ENCODE assay signal across 19 cellular contexts in the genomic region with DNA sequence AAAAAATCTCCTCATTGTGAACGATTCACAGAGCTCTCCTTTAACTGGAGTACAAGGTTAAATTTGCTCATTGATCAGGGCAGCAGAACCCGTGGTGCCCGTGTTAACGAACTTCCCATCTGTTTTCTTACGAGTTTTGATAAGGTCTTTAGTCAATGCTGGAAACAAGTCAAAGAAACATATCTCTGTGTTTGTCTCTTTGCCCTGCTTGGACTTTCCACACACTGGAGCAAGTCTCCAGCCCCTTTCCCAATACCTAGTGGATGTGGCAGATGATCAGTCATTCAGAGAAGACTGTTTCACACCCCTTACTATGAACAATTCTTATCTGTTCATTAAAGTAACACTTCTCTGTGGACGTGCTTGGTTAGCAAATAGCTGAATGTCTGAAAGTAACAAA.
DNase-seq lines count a peak whose midpoint lies in the region; ATAC-seq, FAIRE-seq and TF ChIP-seq lines count a peak whose summit lies in the region.
"Had no signal": no experiment of that assay in that cellular context is flagged by ENCODE, and none has a peak within 500 bp of the region (broad histone marks: within the 10 kb centered on the region; RNA-seq: fewer than 3 reads in every experiment).

No MANE protein-coding gene starts in this region.

- TF ChIP-seq RAD21 in HepG2 (CRISPR knock-in tag; IDR thresholded peaks at IDR 0.05) = no peak

- peaks cover 3% of the 10 kb centered on the region for H3K9me3 Mint-ChIP-seq in natural killer cell treated with Interleukin-12 subunit alpha and Interleukin-12 subunit beta and Interleukin-15 and Interleukin-18, amount 100 ng/mL, for 72 hours
- H3K9me3 Mint-ChIP-seq in natural killer cell (no peaks in the 10 kb centered on the region), activated B cell treated with CpG ODN at 0.5 μM for 24 hours (peaks cover 2% of the 10 kb centered on the region)

- H3K4me1 ChIP-seq in HepG2 (ENCODE audit: insufficient read depth, low read length) (peaks cover 35% of the 10 kb centered on the region), transverse colon (peaks cover 19 to 57% (median 27%) of the 10 kb centered on the region in 4 donors), esophagus muscularis mucosa (peaks cover 32 to 46% (median 41%) of the 10 kb centered on the region in 4 donors), gastrocnemius medialis (peaks cover 15 to 34% of the 10 kb centered on the region in 2 donors)

- H3K9ac ChIP-seq in HepG2 (ENCODE audit: insufficient read depth, low read depth, low read length) = no peak overlapping the region

- peak overlapping the region; percentile 89 to 92 for H3K27ac Mint-ChIP-seq in natural killer cell treated with Interleukin-12 subunit alpha and Interleukin-12 subunit beta and Interleukin-15 and Interleukin-18, amount 100 ng/mL, for 72 hours
- H3K27ac Mint-ChIP-seq in natural killer cell (peak overlapping the region in 1 of 2 donors; percentile 1), activated B cell treated with CpG ODN at 0.5 μM for 24 hours (peak overlapping the region; percentile 96)

- no peak for FAIRE-seq in HepG2 (lab: Jason Lieb, UNC)

- CTCF ChIA-PET in activated B cell treated with CpG ODN at 0.5 μM for 24 hours (lab: Charles Lee) = interaction anchor here (1.0 to 4.4 kb wide), 6 partner anchors 9 to 123 kb away, joined by 3 to 33 read pairs (median 7); a partner anchor contains a TSS
- CTCF ChIA-PET in HepG2 (lab: Yijun Ruan, JAX; ENCODE audit: low intra/inter-chr PET ratio, low total read pairs) = no interaction called here

- no peaks in the 10 kb centered on the region for H3K27me3 Mint-ChIP-seq in natural killer cell treated with Interleukin-12 subunit alpha and Interleukin-12 subunit beta and Interleukin-15 and Interleukin-18, amount 100 ng/mL, for 72 hours
- H3K27me3 Mint-ChIP-seq in natural killer cell (ENCODE audit: low read depth in 2 of 2) = no peaks in the 10 kb centered on the region
- no peaks in the 10 kb centered on the region for H3K27me3 Mint-ChIP-seq in activated B cell treated with CpG ODN at 0.5 μM for 24 hours

- no peak overlapping the region for H2AFZ ChIP-seq in HepG2 (ENCODE audit: low read length)

- no peaks in the 10 kb centered on the region for H3K79me2 ChIP-seq in HepG2 (ENCODE audit: insufficient read depth, low read length)

- no peak overlapping the region for H3K4me2 ChIP-seq in HepG2 (ENCODE audit: low read depth, low read length)

- peaks cover 0 to 5% of the 10 kb centered on the region in 2 experiments; a peak in 3 of 5 replicates for H3K36me3 ChIP-seq in HepG2 (replicated peaks in 1 of 2; ENCODE audit: control insufficient read depth in 1 of 2, insufficient read depth in 2 of 2, low read length in 2 of 2)
- no peaks in the 10 kb centered on the region for H3K36me3 ChIP-seq in transverse colon
- no peaks in the 10 kb centered on the region for H3K36me3 ChIP-seq in esophagus muscularis mucosa
- no peaks in the 10 kb centered on the region for H3K36me3 ChIP-seq in gastrocnemius medialis
- H3K36me3 ChIP-seq: cardiac muscle cell had no signal

- H3K9me3 ChIP-seq in HepG2 (ENCODE audit: low read length) (no peaks in the 10 kb centered on the region), transverse colon (no peaks in the 10 kb centered on the region), esophagus muscularis mucosa (no peaks in the 10 kb centered on the region), gastrocnemius medialis (no peaks in the 10 kb centered on the region)
- H3K9me3 ChIP-seq: psoas muscle had no signal

- ATAC-seq in natural killer cell treated with Interleukin-12 subunit alpha and Interleukin-12 subunit beta and Interleukin-15 and Interleukin-18, amount 100 ng/mL, for 72 hours = peak; percentile 88 to 92
- ATAC-seq in natural killer cell = no peak
- no peak for ATAC-seq in activated B cell treated with CpG ODN at 0.5 μM for 24 hours (ENCODE audit: low read depth)
- peak; percentile 54 for ATAC-seq in HepG2
- no peak for ATAC-seq in gastrocnemius medialis
- ATAC-seq: psoas muscle had no signal

- H3K4me3 ChIP-seq in HepG2 (replicated peaks in 1 of 3; ENCODE audit: insufficient read depth in 1 of 3, low read depth in 2 of 3, low read length in 3 of 3) (no peak overlapping the region), transverse colon (no peak overlapping the region), esophagus muscularis mucosa (no peak overlapping the region), gastrocnemius medialis (no peak overlapping the region)
- H3K4me3 ChIP-seq: cardiac muscle cell, psoas muscle had no signal

- no peak for TF ChIP-seq POLR2A in HepG2 (IDR thresholded peaks at IDR 0.05; ENCODE audit: insufficient read depth in 1 of 2, low read depth in 2 of 2, low read length in 2 of 2)
- no peak for TF ChIP-seq POLR2A in transverse colon (IDR thresholded peaks at IDR 0.05)
- TF ChIP-seq POLR2A in esophagus muscularis mucosa (IDR thresholded peaks at IDR 0.05; ENCODE audit: low read depth) = no peak
- no peak for TF ChIP-seq POLR2A in gastrocnemius medialis (IDR thresholded peaks at IDR 0.05)

- DNase-seq in natural killer cell treated with Interleukin-12 subunit alpha and Interleukin-12 subunit beta and Interleukin-15 and Interleukin-18, amount 100 ng/mL, for 72 hours (ENCODE audit: low spot score) = peak; percentile 61
- DNase-seq in natural killer cell (no peak), activated B cell treated with CpG ODN at 0.5 μM for 24 hours (no peak), HepG2 (ENCODE audit: low spot score) (no peak), transverse colon (no peak), esophagus muscularis mucosa (ENCODE audit: extremely low spot score) (no peak), gastrocnemius medialis (no peak), AML-193 (lab: John Stamatoyannopoulos, UW) (no peak)
- DNase-seq: activated CD4-positive, alpha-beta T cell treated with anti-CD3 and anti-CD28 coated beads, Interleukin-2, amount 50 U/mL, for 4 hours; activated naive CD4-positive, alpha-beta T cell treated with Interleukin-2 at 50 U/mL for 16 hours; DMS153; effector CD4-positive, alpha-beta T cell; NCI-H1417; NCI-H226; psoas muscle; SHP77 treated with DMSO at 0.1 percent for 48 hours; substantia nigra; T-helper 9 cell had no signal

- no peaks in the 10 kb centered on the region for H4K20me1 ChIP-seq in HepG2 (ENCODE audit: insufficient read depth, low read length)

- intact Hi-C loops in natural killer cell (cut with micrococcal nuclease) = no loop called here
- intact Hi-C loops in activated B cell treated with CpG ODN at 0.5 μM for 24 hours (cut with micrococcal nuclease) = no loop called here
- intact Hi-C loops in HepG2 (cut with micrococcal nuclease; ENCODE audit: unreplicated experiment) = no loop called here
- intact Hi-C loops in transverse colon (cut with DNase I; ENCODE audit: low total_unique reads) = no loop called here
- intact Hi-C loops in esophagus muscularis mucosa (cut with DNase I) = no loop called here
- intact Hi-C loops in gastrocnemius medialis (cut with DNase I; ENCODE audit: low total_unique reads) = no loop called here

- peaks cover 50 to 85% of the 10 kb centered on the region in 2 donors for H3K4me1 Mint-ChIP-seq in natural killer cell treated with Interleukin-12 subunit alpha and Interleukin-12 subunit beta and Interleukin-15 and Interleukin-18, amount 100 ng/mL, for 72 hours (ENCODE audit: low read depth in 2 of 2)
- H3K4me1 Mint-ChIP-seq in natural killer cell (peaks cover 50 to 52% of the 10 kb centered on the region in 2 donors), activated B cell treated with CpG ODN at 0.5 μM for 24 hours (peaks cover 93% of the 10 kb centered on the region)

- TF ChIP-seq CTCF in natural killer cell (IDR thresholded peaks at IDR 0.05) = no peak
- TF ChIP-seq CTCF in activated B cell treated with CpG ODN at 0.5 μM for 24 hours (IDR thresholded peaks at IDR 0.05) = no peak
- TF ChIP-seq CTCF in HepG2 (CRISPR knock-in tag; IDR thresholded peaks at IDR 0.05) = no peak
- no peak for TF ChIP-seq CTCF in transverse colon (IDR thresholded peaks at IDR 0.05)
- no peak for TF ChIP-seq CTCF in esophagus muscularis mucosa (IDR thresholded peaks at IDR 0.05)
- no peak for TF ChIP-seq CTCF in gastrocnemius medialis (IDR thresholded peaks at IDR 0.05 in 4 of 5, conservative IDR thresholded peaks at IDR 0.05 in 1 of 5)

- H3K27me3 ChIP-seq in HepG2 (ENCODE audit: control insufficient read depth in 1 of 2, insufficient read depth in 2 of 2, low read length in 2 of 2) (no peaks in the 10 kb centered on the region), transverse colon (no peaks in the 10 kb centered on the region), esophagus muscularis mucosa (no peaks in the 10 kb centered on the region), gastrocnemius medialis (no peaks in the 10 kb centered on the region)
- H3K27me3 ChIP-seq: cardiac muscle cell had no signal

- POLR2A ChIA-PET in activated B cell treated with CpG ODN at 0.5 μM for 24 hours (lab: Charles Lee) = interaction anchor here (0.8 to 18.5 kb wide), 15 partner anchors 9 to 121 kb away, joined by 3 to 382 read pairs (median 9); a partner anchor contains a TSS
- POLR2A ChIA-PET in HepG2 (lab: Yijun Ruan, JAX) = interaction anchor here (1.3 to 2.1 kb wide), 2 partner anchors 15 to 27 kb away, joined by 3 to 5 read pairs; no protein-coding TSS in a partner anchor

- 65% methylated on average over 6 of the region's 6 CpGs for WGBS in HepG2 (ENCODE audit: low lambda C conversion rate)
- 76 to 93% methylated on average over 6 of the region's 6 CpGs for WGBS in transverse colon (ENCODE audit: low coverage in 1 of 2), 2 donors
- 82% methylated on average over 6 of the region's 6 CpGs for WGBS in esophagus muscularis mucosa

- peak overlapping the region; percentile 62 for H3K4me3 Mint-ChIP-seq in natural killer cell treated with Interleukin-12 subunit alpha and Interleukin-12 subunit beta and Interleukin-15 and Interleukin-18, amount 100 ng/mL, for 72 hours
- H3K4me3 Mint-ChIP-seq in natural killer cell (no peak overlapping the region), activated B cell treated with CpG ODN at 0.5 μM for 24 hours (peak overlapping the region; percentile 55)

- TF ChIP-seq EP300 in HepG2 (IDR thresholded peaks at IDR 0.05; ENCODE audit: low read depth in 2 of 2, low read length in 2 of 2) (no peak), HepG2 (CRISPR knock-in tag; IDR thresholded peaks at IDR 0.05; ENCODE audit: borderline replicate concordance) (no peak), transverse colon (IDR thresholded peaks at IDR 0.05; ENCODE audit: low read depth) (no peak), esophagus muscularis mucosa (IDR thresholded peaks at IDR 0.05) (no peak)

- in situ Hi-C loops in HepG2 (cut with HindIII; ENCODE audit: extremely low pct_ligation_motif_present, low pct_unique_long_range_greater_than_20kb) = no loop called here
- in situ Hi-C loops in transverse colon (cut with MboI; ENCODE audit: low pct_ligation_motif_present in 1 of 4, low pct_unique_long_range_greater_than_20kb in 1 of 4, low sequenced_read_pairs in 3 of 4) = no loop called here
- in situ Hi-C loops in gastrocnemius medialis (cut with MboI; ENCODE audit: low sequenced_read_pairs in 4 of 4) = loop anchor here in 1 of 4 donors (10.0 kb wide), 2 partner anchors 118 to 212 kb away; a partner anchor contains a TSS

- no TSS peak for BruUV-seq in HepG2 (replicated peaks; lab: Mats Ljungman, UMichigan)

- H3K27ac ChIP-seq in HepG2 (ENCODE audit: extremely low read length, insufficient read depth, low read length) (peak overlapping the region; percentile 35), transverse colon (peak overlapping the region in 3 of 4 donors; percentile 15 to 61 (median 17)), esophagus muscularis mucosa (replicated peaks in 1 of 4) (peak overlapping the region in 1 of 4 donors; percentile 13), gastrocnemius medialis (no peak overlapping the region)
- H3K27ac ChIP-seq: cardiac muscle cell, psoas muscle had no signal

- H3K36me3 Mint-ChIP-seq in natural killer cell treated with Interleukin-12 subunit alpha and Interleukin-12 subunit beta and Interleukin-15 and Interleukin-18, amount 100 ng/mL, for 72 hours = peaks cover 26% of the 10 kb centered on the region
- H3K36me3 Mint-ChIP-seq in natural killer cell (no peaks in the 10 kb centered on the region), activated B cell treated with CpG ODN at 0.5 μM for 24 hours (ENCODE audit: low read depth) (peaks cover 40% of the 10 kb centered on the region)

Comparison
In these comparisons a context has a peak if more than half of its experiments do, and no peak if none do; other contexts are left out.
1. ATAC-seq: peak in natural killer cell treated with Interleukin-12 subunit alpha and Interleukin-12 subunit beta and Interleukin-15 and Interleukin-18, amount 100 ng/mL, for 72 hours (2 of 2) and HepG2 (single experiment); none in natural killer cell (0 of 3), activated B cell treated with CpG ODN at 0.5 μM for 24 hours (single experiment) and gastrocnemius medialis (0 of 2).
2. H3K27ac ChIP-seq: peak in HepG2 (single experiment) and transverse colon (3 of 4); none in gastrocnemius medialis (0 of 4).